Comparison of ENCODE assay signal across 25 cellular contexts in genomic region chr6:159305159-159305558, GRCh38.
"Had no signal": no experiment of that assay in that cellular context is flagged by ENCODE, and none has a peak within 500 bp of the region (broad histone marks: within the 10 kb centered on the region; RNA-seq: fewer than 3 reads in every experiment).

No MANE protein-coding gene starts in this region.

- H3K9me3 ChIP-seq: body of pancreas, esophagus squamous epithelium had no signal

- H3K36me3 ChIP-seq: esophagus squamous epithelium had no signal

- H3K4me3 ChIP-seq: body of pancreas, esophagus squamous epithelium had no signal

- H3K27me3 ChIP-seq: body of pancreas, esophagus squamous epithelium had no signal

- DNase-seq: activated CD4-positive, alpha-beta memory T cell treated with anti-CD3 and anti-CD28 coated beads for 36 hours; activated CD4-positive, alpha-beta T cell treated with anti-CD3 and anti-CD28 coated beads for 36 hours; activated CD4-positive, alpha-beta T cell treated with anti-CD3 and anti-CD28 coated beads, Interleukin-2, amount 10 ng/mL, durations not matched to agents 24 days and 14 days; activated CD4-positive, CD25-positive, alpha-beta regulatory T cell; activated CD4-positive, CD25-positive, alpha-beta regulatory T cell treated with anti-CD3 and anti-CD28 coated beads, Interleukin-2, amount 50 U/mL, for 72 hours; activated CD8-positive, alpha-beta memory T cell treated with anti-CD3 and anti-CD28 coated beads, Interleukin-2, amount 10 ng/mL, durations not matched to agents 7 days and 5 days; activated CD8-positive, alpha-beta memory T cell treated with anti-CD3 and anti-CD28 coated beads, Interleukin-2, amount 50 U/mL, for 4 hours; activated CD8-positive, alpha-beta T cell treated with anti-CD3 and anti-CD28 coated beads, Interleukin-2, amount 10 ng/mL, durations not matched to agents 7 days and 5 days; activated gamma-delta T cell; activated naive CD4-positive, alpha-beta T cell; activated naive CD4-positive, alpha-beta T cell treated with anti-CD3 and anti-CD28 coated beads, Interleukin-2, amount 50 U/mL, for 16 hours; activated T-cell treated with anti-CD3 and anti-CD28 coated beads, Interleukin-2, amount 50 U/mL, for 1 hour; activated T-cell treated with anti-CD3 and anti-CD28 coated beads, Interleukin-2, amount 50 U/mL, for 48 hours; amniotic stem cell; aorta; body of pancreas; caudate nucleus; cortex of kidney; dermis blood vessel endothelial cell; effector CD4-positive, alpha-beta T cell; effector memory CD8-positive, alpha-beta T cell; esophagus squamous epithelium; head of caudate nucleus; T-helper 2 cell had no signal

- H3K4me1 ChIP-seq: body of pancreas, esophagus squamous epithelium had no signal

- H3K27ac ChIP-seq: body of pancreas, epithelial cell of prostate, esophagus squamous epithelium had no signal
